ENCODE assay signal across 9 cellular contexts in genomic region chr18:49162226-49162848, GRCh38.
DNase-seq lines count a peak whose midpoint lies in the region; ATAC-seq lines count a peak whose summit lies in the region.
"Had no signal": no experiment of that assay in that cellular context is flagged by ENCODE, and none has a peak within 500 bp of the region (broad histone marks: within the 10 kb centered on the region; RNA-seq: fewer than 3 reads in every experiment).

No MANE protein-coding gene starts in this region.

- ATAC-seq in GM18867 (IDR thresholded peaks at IDR 0.05; ENCODE audit: unreplicated experiment) (peak; percentile 54), GM21576 (IDR thresholded peaks at IDR 0.05; ENCODE audit: unreplicated experiment) (peak; percentile 63), HG03432 (IDR thresholded peaks at IDR 0.05; ENCODE audit: unreplicated experiment) (peak; percentile 59), memory B cell (ENCODE audit: low read depth) (no peak)

- CTCF ChIA-PET in activated naive CD4-positive, alpha-beta T cell treated with anti-CD3 and anti-CD28 coated beads, Interleukin-2, amount 10 ng/mL, durations not matched to agents 7 days and 5 days (lab: Charles Lee), result interaction anchor here (1.1 kb wide), 1 partner anchor 487 kb away, joined by 3 read pairs; no protein-coding TSS in a partner anchor

- H3K27me3 Mint-ChIP-seq in memory B cell, result no peaks in the 10 kb centered on the region
- H3K27me3 Mint-ChIP-seq in activated naive CD4-positive, alpha-beta T cell treated with anti-CD3 and anti-CD28 coated beads, Interleukin-2, amount 10 ng/mL, durations not matched to agents 7 days and 5 days, result no peaks in the 10 kb centered on the region
- peaks cover 4% of the 10 kb centered on the region for H3K27me3 Mint-ChIP-seq in activated T-helper 2 cell treated with anti-CD3 and anti-CD28 coated beads, Interferon-gamma antibody, Interleukin-2, Interleukin-4, amounts not matched to agents 10 μg/mL and 5 μg/mL and 100 μg/mL, durations not matched to agents 14 hours and 24 hours and 36 hours (ENCODE audit: low read depth)

- H3K27ac Mint-ChIP-seq in memory B cell, result peak overlapping the region; percentile 52
- H3K27ac Mint-ChIP-seq in activated naive CD4-positive, alpha-beta T cell treated with anti-CD3 and anti-CD28 coated beads, Interleukin-2, amount 10 ng/mL, durations not matched to agents 7 days and 5 days, result no peak overlapping the region
- H3K27ac Mint-ChIP-seq in activated T-helper 2 cell treated with anti-CD3 and anti-CD28 coated beads, Interferon-gamma antibody, Interleukin-2, Interleukin-4, amounts not matched to agents 10 μg/mL and 5 μg/mL and 100 μg/mL, durations not matched to agents 14 hours and 24 hours and 36 hours, result no peak overlapping the region

- intact Hi-C loops in activated T-helper 2 cell treated with anti-CD3 and anti-CD28 coated beads, Interferon-gamma antibody, Interleukin-2, Interleukin-4, amounts not matched to agents 10 μg/mL and 5 μg/mL and 100 μg/mL, durations not matched to agents 14 hours and 24 hours and 36 hours (cut with micrococcal nuclease), result loop anchor here (5.0 to 10.0 kb wide), 3 partner anchors 65 to 652 kb away; partner anchors contain the start of gene ACAA2

- H3K4me1 Mint-ChIP-seq in memory B cell, result peaks cover 5% of the 10 kb centered on the region
- peaks cover 10% of the 10 kb centered on the region for H3K4me1 Mint-ChIP-seq in activated naive CD4-positive, alpha-beta T cell treated with anti-CD3 and anti-CD28 coated beads, Interleukin-2, amount 10 ng/mL, durations not matched to agents 7 days and 5 days
- H3K4me1 Mint-ChIP-seq in activated T-helper 2 cell treated with anti-CD3 and anti-CD28 coated beads, Interferon-gamma antibody, Interleukin-2, Interleukin-4, amounts not matched to agents 10 μg/mL and 5 μg/mL and 100 μg/mL, durations not matched to agents 14 hours and 24 hours and 36 hours (ENCODE audit: low read depth), result peaks cover 27% of the 10 kb centered on the region

- peaks cover 29% of the 10 kb centered on the region for H3K36me3 Mint-ChIP-seq in memory B cell
- H3K36me3 Mint-ChIP-seq in activated naive CD4-positive, alpha-beta T cell treated with anti-CD3 and anti-CD28 coated beads, Interleukin-2, amount 10 ng/mL, durations not matched to agents 7 days and 5 days, result peaks cover 25% of the 10 kb centered on the region
- peaks cover 42% of the 10 kb centered on the region for H3K36me3 Mint-ChIP-seq in activated T-helper 2 cell treated with anti-CD3 and anti-CD28 coated beads, Interferon-gamma antibody, Interleukin-2, Interleukin-4, amounts not matched to agents 10 μg/mL and 5 μg/mL and 100 μg/mL, durations not matched to agents 14 hours and 24 hours and 36 hours (ENCODE audit: low read depth)

- no peak overlapping the region for H3K4me3 Mint-ChIP-seq in memory B cell
- H3K4me3 Mint-ChIP-seq in activated naive CD4-positive, alpha-beta T cell treated with anti-CD3 and anti-CD28 coated beads, Interleukin-2, amount 10 ng/mL, durations not matched to agents 7 days and 5 days, result no peak overlapping the region
- no peak overlapping the region for H3K4me3 Mint-ChIP-seq in activated T-helper 2 cell treated with anti-CD3 and anti-CD28 coated beads, Interferon-gamma antibody, Interleukin-2, Interleukin-4, amounts not matched to agents 10 μg/mL and 5 μg/mL and 100 μg/mL, durations not matched to agents 14 hours and 24 hours and 36 hours (ENCODE audit: low read depth)

- DNase-seq in memory B cell (ENCODE audit: low spot score in 2 of 2), result no peak
- no peak for DNase-seq in activated naive CD4-positive, alpha-beta T cell treated with anti-CD3 and anti-CD28 coated beads, Interleukin-2, amount 10 ng/mL, durations not matched to agents 7 days and 5 days
- no peak for DNase-seq in GM03348 (ENCODE audit: low spot score)
- DNase-seq in stimulated activated CD4-positive, alpha-beta T cell treated with anti-CD3 and anti-CD28 coated beads, Interleukin-4, amount 100 ng/mL, for 24 hours, result no peak
- no peak for DNase-seq in activated T-helper 2 cell treated with anti-CD3 and anti-CD28 coated beads, Interferon-gamma antibody, Interleukin-2, Interleukin-4, amounts not matched to agents 10 μg/mL and 5 μg/mL and 100 μg/mL, durations not matched to agents 14 hours and 24 hours and 36 hours (ENCODE audit: low spot score)
- DNase-seq: heart right ventricle had no signal

- H3K9me3 Mint-ChIP-seq in memory B cell, result peaks cover 5% of the 10 kb centered on the region
- H3K9me3 Mint-ChIP-seq in activated naive CD4-positive, alpha-beta T cell treated with anti-CD3 and anti-CD28 coated beads, Interleukin-2, amount 10 ng/mL, durations not matched to agents 7 days and 5 days, result peaks cover 10% of the 10 kb centered on the region
- peaks cover 24% of the 10 kb centered on the region for H3K9me3 Mint-ChIP-seq in activated T-helper 2 cell treated with anti-CD3 and anti-CD28 coated beads, Interferon-gamma antibody, Interleukin-2, Interleukin-4, amounts not matched to agents 10 μg/mL and 5 μg/mL and 100 μg/mL, durations not matched to agents 14 hours and 24 hours and 36 hours
